ENCODE assay signal across 1 cellular context in genomic region chr5:116524966-116525365, GRCh38.
TF ChIP-seq lines count a peak whose summit lies in the region.

No MANE protein-coding gene starts in this region.

TF ChIP-seq in HepG2, 621 proteins besides CTCF, POLR2A, EP300 and RAD21 (continued from another document and continues in another):
- TF ChIP-seq, protein P1, sequence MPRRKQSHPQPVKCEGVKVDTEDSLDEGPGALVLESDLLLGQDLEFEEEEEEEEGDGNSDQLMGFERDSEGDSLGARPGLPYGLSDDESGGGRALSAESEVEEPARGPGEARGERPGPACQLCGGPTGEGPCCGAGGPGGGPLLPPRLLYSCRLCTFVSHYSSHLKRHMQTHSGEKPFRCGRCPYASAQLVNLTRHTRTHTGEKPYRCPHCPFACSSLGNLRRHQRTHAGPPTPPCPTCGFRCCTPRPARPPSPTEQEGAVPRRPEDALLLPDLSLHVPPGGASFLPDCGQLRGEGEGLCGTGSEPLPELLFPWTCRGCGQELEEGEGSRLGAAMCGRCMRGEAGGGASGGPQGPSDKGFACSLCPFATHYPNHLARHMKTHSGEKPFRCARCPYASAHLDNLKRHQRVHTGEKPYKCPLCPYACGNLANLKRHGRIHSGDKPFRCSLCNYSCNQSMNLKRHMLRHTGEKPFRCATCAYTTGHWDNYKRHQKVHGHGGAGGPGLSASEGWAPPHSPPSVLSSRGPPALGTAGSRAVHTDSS (CRISPR knock-in tag; conservative IDR thresholded peaks at IDR 0.05), result no peak
- TF ChIP-seq ZNF672 (CRISPR knock-in tag; IDR thresholded peaks at IDR 0.05), result no peak
- TF ChIP-seq MXI1 (IDR thresholded peaks at IDR 0.05; ENCODE audit: borderline replicate concordance, low read depth, low read length), result no peak
- TF ChIP-seq ZNF530 (CRISPR knock-in tag; IDR thresholded peaks at IDR 0.05; ENCODE audit: low read depth), result no peak
- no peak for TF ChIP-seq ELF4 (CRISPR knock-in tag; IDR thresholded peaks at IDR 0.05; ENCODE audit: borderline replicate concordance)
- TF ChIP-seq KDM6A (CRISPR knock-in tag; IDR thresholded peaks at IDR 0.05; ENCODE audit: low read depth), result no peak
- TF ChIP-seq ZNF83 (CRISPR knock-in tag; IDR thresholded peaks at IDR 0.05; ENCODE audit: borderline replicate concordance), result no peak
- no peak for TF ChIP-seq ZNF781 (CRISPR knock-in tag; IDR thresholded peaks at IDR 0.05; ENCODE audit: borderline replicate concordance, not compliant biosample characterization)
- TF ChIP-seq ZBTB3 (CRISPR knock-in tag; IDR thresholded peaks at IDR 0.05; ENCODE audit: borderline replicate concordance, low read depth), result no peak
- no peak for TF ChIP-seq ZNF34 (CRISPR knock-in tag; IDR thresholded peaks at IDR 0.05; ENCODE audit: borderline replicate concordance)
- no peak for TF ChIP-seq TOE1 (CRISPR knock-in tag; IDR thresholded peaks at IDR 0.05)
- no peak for TF ChIP-seq ZFP41 (CRISPR knock-in tag; IDR thresholded peaks at IDR 0.05; ENCODE audit: borderline replicate concordance)
- TF ChIP-seq ZNF746 (CRISPR knock-in tag; IDR thresholded peaks at IDR 0.05), result no peak
- TF ChIP-seq ZNF589 (CRISPR knock-in tag; conservative IDR thresholded peaks at IDR 0.05), result no peak
- no peak for TF ChIP-seq ZNF713 (CRISPR knock-in tag; IDR thresholded peaks at IDR 0.05)
- TF ChIP-seq, protein P2, sequence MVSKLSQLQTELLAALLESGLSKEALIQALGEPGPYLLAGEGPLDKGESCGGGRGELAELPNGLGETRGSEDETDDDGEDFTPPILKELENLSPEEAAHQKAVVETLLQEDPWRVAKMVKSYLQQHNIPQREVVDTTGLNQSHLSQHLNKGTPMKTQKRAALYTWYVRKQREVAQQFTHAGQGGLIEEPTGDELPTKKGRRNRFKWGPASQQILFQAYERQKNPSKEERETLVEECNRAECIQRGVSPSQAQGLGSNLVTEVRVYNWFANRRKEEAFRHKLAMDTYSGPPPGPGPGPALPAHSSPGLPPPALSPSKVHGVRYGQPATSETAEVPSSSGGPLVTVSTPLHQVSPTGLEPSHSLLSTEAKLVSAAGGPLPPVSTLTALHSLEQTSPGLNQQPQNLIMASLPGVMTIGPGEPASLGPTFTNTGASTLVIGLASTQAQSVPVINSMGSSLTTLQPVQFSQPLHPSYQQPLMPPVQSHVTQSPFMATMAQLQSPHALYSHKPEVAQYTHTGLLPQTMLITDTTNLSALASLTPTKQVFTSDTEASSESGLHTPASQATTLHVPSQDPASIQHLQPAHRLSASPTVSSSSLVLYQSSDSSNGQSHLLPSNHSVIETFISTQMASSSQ (IDR thresholded peaks at IDR 0.05; ENCODE audit: low read depth), result peak; percentile 37; the same call in 1 of the 2 replicates
- TF ChIP-seq, protein P2 (CRISPR knock-in tag; IDR thresholded peaks at IDR 0.05; ENCODE audit: borderline replicate concordance), result peak; percentile 50; the same call in 1 of the 2 replicates
- TF ChIP-seq ELF1 (CRISPR knock-in tag; IDR thresholded peaks at IDR 0.05), result no peak
- no peak for TF ChIP-seq PHF8 (CRISPR knock-in tag; IDR thresholded peaks at IDR 0.05)
- TF ChIP-seq KDM3A (CRISPR knock-in tag; IDR thresholded peaks at IDR 0.05; ENCODE audit: low read depth), result no peak
- no peak for TF ChIP-seq ZNF567 (CRISPR knock-in tag; IDR thresholded peaks at IDR 0.05; ENCODE audit: borderline replicate concordance)
- TF ChIP-seq NR2F1 (CRISPR knock-in tag; IDR thresholded peaks at IDR 0.05), result peak in 1 of 2 experiments; percentile 75; a peak in 2 of 4 replicates
- TF ChIP-seq, protein P3, sequence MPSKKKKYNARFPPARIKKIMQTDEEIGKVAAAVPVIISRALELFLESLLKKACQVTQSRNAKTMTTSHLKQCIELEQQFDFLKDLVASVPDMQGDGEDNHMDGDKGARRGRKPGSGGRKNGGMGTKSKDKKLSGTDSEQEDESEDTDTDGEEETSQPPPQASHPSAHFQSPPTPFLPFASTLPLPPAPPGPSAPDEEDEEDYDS (CRISPR knock-in tag; IDR thresholded peaks at IDR 0.05), result no peak
- TF ChIP-seq ZNF777 (CRISPR knock-in tag; IDR thresholded peaks at IDR 0.05), result no peak
- no peak for TF ChIP-seq MAFK (conservative IDR thresholded peaks at IDR 0.05 in 1 of 2, IDR thresholded peaks at IDR 0.05 in 1 of 2; ENCODE audit: low read length in 2 of 2)
- no peak for TF ChIP-seq PAWR (CRISPR knock-in tag; IDR thresholded peaks at IDR 0.05; ENCODE audit: borderline replicate concordance)
- TF ChIP-seq ZNF326 (CRISPR knock-in tag; IDR thresholded peaks at IDR 0.05; ENCODE audit: borderline replicate concordance), result no peak
- no peak for TF ChIP-seq ZNF235 (CRISPR knock-in tag; IDR thresholded peaks at IDR 0.05; ENCODE audit: borderline replicate concordance)
- TF ChIP-seq AHR (CRISPR knock-in tag; IDR thresholded peaks at IDR 0.05), result no peak
- no peak for TF ChIP-seq E2F2 (CRISPR knock-in tag; IDR thresholded peaks at IDR 0.05; ENCODE audit: borderline replicate concordance)
- 0 out of 2 replicates have a peak, but pooled peaks have one; percentile 34 for TF ChIP-seq FOXP1 (IDR thresholded peaks at IDR 0.05)
- TF ChIP-seq FOXP1 (CRISPR knock-in tag; IDR thresholded peaks at IDR 0.05), result peak; percentile 93
- TF ChIP-seq PLSCR1 (CRISPR knock-in tag; IDR thresholded peaks at IDR 0.05; ENCODE audit: borderline replicate concordance), result no peak
- peak; percentile 46; the same call in 1 of the 2 replicates for TF ChIP-seq SP5 (CRISPR knock-in tag; IDR thresholded peaks at IDR 0.05; ENCODE audit: borderline replicate concordance, low read depth)
- no peak for TF ChIP-seq SALL2 (CRISPR knock-in tag; IDR thresholded peaks at IDR 0.05)
- TF ChIP-seq ZNF431 (CRISPR knock-in tag; IDR thresholded peaks at IDR 0.05; ENCODE audit: borderline replicate concordance, low read depth), result no peak
- no peak for TF ChIP-seq KLF15 (CRISPR knock-in tag; IDR thresholded peaks at IDR 0.05; ENCODE audit: borderline replicate concordance)
- no peak for TF ChIP-seq FOXC1 (CRISPR knock-in tag; IDR thresholded peaks at IDR 0.05; ENCODE audit: borderline replicate concordance)
- TF ChIP-seq, protein P4, sequence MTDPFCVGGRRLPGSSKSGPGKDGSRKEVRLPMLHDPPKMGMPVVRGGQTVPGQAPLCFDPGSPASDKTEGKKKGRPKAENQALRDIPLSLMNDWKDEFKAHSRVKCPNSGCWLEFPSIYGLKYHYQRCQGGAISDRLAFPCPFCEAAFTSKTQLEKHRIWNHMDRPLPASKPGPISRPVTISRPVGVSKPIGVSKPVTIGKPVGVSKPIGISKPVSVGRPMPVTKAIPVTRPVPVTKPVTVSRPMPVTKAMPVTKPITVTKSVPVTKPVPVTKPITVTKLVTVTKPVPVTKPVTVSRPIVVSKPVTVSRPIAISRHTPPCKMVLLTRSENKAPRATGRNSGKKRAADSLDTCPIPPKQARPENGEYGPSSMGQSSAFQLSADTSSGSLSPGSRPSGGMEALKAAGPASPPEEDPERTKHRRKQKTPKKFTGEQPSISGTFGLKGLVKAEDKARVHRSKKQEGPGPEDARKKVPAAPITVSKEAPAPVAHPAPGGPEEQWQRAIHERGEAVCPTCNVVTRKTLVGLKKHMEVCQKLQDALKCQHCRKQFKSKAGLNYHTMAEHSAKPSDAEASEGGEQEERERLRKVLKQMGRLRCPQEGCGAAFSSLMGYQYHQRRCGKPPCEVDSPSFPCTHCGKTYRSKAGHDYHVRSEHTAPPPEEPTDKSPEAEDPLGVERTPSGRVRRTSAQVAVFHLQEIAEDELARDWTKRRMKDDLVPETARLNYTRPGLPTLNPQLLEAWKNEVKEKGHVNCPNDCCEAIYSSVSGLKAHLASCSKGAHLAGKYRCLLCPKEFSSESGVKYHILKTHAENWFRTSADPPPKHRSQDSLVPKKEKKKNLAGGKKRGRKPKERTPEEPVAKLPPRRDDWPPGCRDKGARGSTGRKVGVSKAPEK (CRISPR knock-in tag; IDR thresholded peaks at IDR 0.05; ENCODE audit: borderline replicate concordance), result no peak
- no peak for TF ChIP-seq HNRNPH1 (optimal IDR thresholded peaks at IDR 0.05; ENCODE audit: low read depth, low read length)
- no peak for TF ChIP-seq XRCC5 (optimal IDR thresholded peaks at IDR 0.05; ENCODE audit: low read length)
- no peak for TF ChIP-seq SP1 (IDR thresholded peaks at IDR 0.05)
- no peak for TF ChIP-seq SP1 (CRISPR knock-in tag; IDR thresholded peaks at IDR 0.05)
- TF ChIP-seq ZNF20 (CRISPR knock-in tag; IDR thresholded peaks at IDR 0.05), result no peak
- TF ChIP-seq NFE2L1 (CRISPR knock-in tag; IDR thresholded peaks at IDR 0.05; ENCODE audit: borderline replicate concordance), result no peak
- no peak for TF ChIP-seq NR1H2 (CRISPR knock-in tag; IDR thresholded peaks at IDR 0.05; ENCODE audit: borderline replicate concordance, low read depth)
- TF ChIP-seq MEIS1 (CRISPR knock-in tag; IDR thresholded peaks at IDR 0.05; ENCODE audit: borderline replicate concordance), result no peak
- TF ChIP-seq ZNF557 (CRISPR knock-in tag; IDR thresholded peaks at IDR 0.05), result no peak
- no peak for TF ChIP-seq ZNF546 (CRISPR knock-in tag; conservative IDR thresholded peaks at IDR 0.05)
- TF ChIP-seq HOMEZ (CRISPR knock-in tag; IDR thresholded peaks at IDR 0.05; ENCODE audit: low read depth), result peak; percentile 97
- no peak for TF ChIP-seq ZNF280B (CRISPR knock-in tag; IDR thresholded peaks at IDR 0.05; ENCODE audit: borderline replicate concordance)
- no peak for TF ChIP-seq NFE2 (CRISPR knock-in tag; IDR thresholded peaks at IDR 0.05)
- TF ChIP-seq EHMT2 (IDR thresholded peaks at IDR 0.05; ENCODE audit: borderline replicate concordance, low read depth, low read length), result no peak; the same call in 1 of the 2 replicates
- no peak for TF ChIP-seq ZFP36L1 (CRISPR knock-in tag; IDR thresholded peaks at IDR 0.05)
- no peak for TF ChIP-seq FOXM1 (CRISPR knock-in tag; IDR thresholded peaks at IDR 0.05)
- no peak for TF ChIP-seq THAP9 (CRISPR knock-in tag; IDR thresholded peaks at IDR 0.05; ENCODE audit: borderline replicate concordance)
